In the genomic region with DNA sequence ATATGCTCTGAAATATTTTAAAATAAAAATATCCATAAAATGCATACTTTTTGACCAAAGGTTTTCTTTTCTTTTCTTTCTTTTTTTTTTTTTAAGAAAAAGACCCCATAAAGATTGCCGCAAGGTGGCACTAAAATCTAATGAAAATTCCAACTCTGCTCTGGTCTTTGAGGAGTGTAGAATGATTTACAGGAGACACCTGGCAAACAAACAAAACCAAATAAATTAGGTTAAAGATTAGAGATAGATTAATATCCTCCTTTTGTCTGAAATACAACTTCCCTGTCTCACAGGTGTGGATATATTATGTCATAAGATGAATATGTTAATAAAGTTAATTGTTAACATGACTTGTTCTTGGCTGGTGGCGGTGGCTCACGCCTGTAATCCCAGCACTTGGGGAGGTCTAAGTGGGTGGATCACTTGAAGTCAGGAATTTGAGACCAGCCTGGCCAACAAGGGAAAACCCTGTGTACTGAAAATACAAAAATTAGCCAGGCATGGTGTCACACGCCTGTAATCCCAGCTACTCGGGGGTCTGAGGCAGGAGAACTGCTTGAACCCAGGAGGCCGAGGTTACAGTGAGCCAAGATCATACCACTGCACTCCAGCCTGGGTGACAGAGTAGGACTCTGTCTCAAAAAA, we compare ENCODE assay signal across 8 cellular contexts. TPM values are rescaled to one million over a fixed set of nuclear protein-coding genes. Genes with fewer than 3 reads are reported as not detected.
DNase-seq lines count a peak whose midpoint lies in the region; ATAC-seq, FAIRE-seq and TF ChIP-seq lines count a peak whose summit lies in the region.

No MANE protein-coding gene starts in this region.

- H2BK120ac ChIP-seq in H1 (replicated peaks; ENCODE audit: low read depth, low read length) = no peak overlapping the region

- H3K4ac ChIP-seq in H1 (replicated peaks; ENCODE audit: insufficient read length, low read depth, low read length) = no peak overlapping the region

- H3K27me3 ChIP-seq in H1 (replicated peaks in 1 of 4; ENCODE audit: control insufficient read depth in 3 of 4, extremely low read depth in 1 of 4, insufficient read depth in 3 of 4, low read length in 3 of 4) = peaks cover 10 to 17% (median 15%) of the 10 kb centered on the region in 4 experiments; a peak in 6 of 7 replicates

- no peaks in the 10 kb centered on the region for H3K9me3 Mint-ChIP-seq in nephron progenitor cell

- no peak for ATAC-seq in HG02981 (IDR thresholded peaks at IDR 0.05; ENCODE audit: unreplicated experiment)

- CTCF ChIA-PET in H1 (lab: Charles Lee; ENCODE audit: partially characterized antibody) = interaction anchor here (0.7 to 13.5 kb wide), 28 partner anchors 9 to 218 kb away, joined by 3 to 367 read pairs (median 6); partner anchors contain the start of gene HS1BP3

- H2BK12ac ChIP-seq in H1 (ENCODE audit: low read depth, low read length) = no peak overlapping the region

- WGBS in H1 (ENCODE audit: extremely low coverage in 1 of 2, insufficient coverage in 1 of 2, insufficient read length in 1 of 2, insufficient replicate concordance in 2 of 2, low coverage in 1 of 2, low lambda C conversion rate in 2 of 2, missing lambda C conversion rate in 1 of 2), 2 experiments = 80% methylated on average over 6 of the region's 6 CpGs; no CpG with 5 or more reads in 1 of the 2 experiments

- H3K14ac ChIP-seq in H1 (ENCODE audit: insufficient read length) = no peak overlapping the region

- peak; percentile 68 to 72 for TF ChIP-seq RAD21 in H1 (IDR thresholded peaks at IDR 0.05 in 1 of 2, conservative IDR thresholded peaks at IDR 0.05 in 1 of 2; ENCODE audit: low read depth in 2 of 2, low read length in 2 of 2)

- H3K36me3 Mint-ChIP-seq in nephron progenitor cell (ENCODE audit: low read depth) = no peaks in the 10 kb centered on the region

- peaks cover 5 to 10% of the 10 kb centered on the region in 2 experiments for H4K20me1 ChIP-seq in H1 (replicated peaks in 1 of 2; ENCODE audit: control insufficient read depth in 1 of 2, insufficient read depth in 2 of 2, low read length in 2 of 2)

- H3K4me3 ChIP-seq in GM12875 (ENCODE audit: low read depth, low read length) = no peak overlapping the region
- H3K4me3 ChIP-seq in H1 (ENCODE audit: extremely low read depth in 1 of 4, insufficient read depth in 2 of 4, low read depth in 3 of 4, low read length in 4 of 4) = no peak overlapping the region

- H3K36me3 ChIP-seq in H1 (ENCODE audit: control insufficient read depth in 2 of 4, insufficient read depth in 4 of 4, low read length in 3 of 4) = no peaks in the 10 kb centered on the region

- no peak overlapping the region for H2BK15ac ChIP-seq in H1 (ENCODE audit: low read length)

- TF ChIP-seq CTCF in GM12875 (IDR thresholded peaks at IDR 0.05; ENCODE audit: borderline replicate concordance, insufficient read depth, low read depth, low read length) = 0 out of 2 replicates have a peak, but pooled peaks have one; percentile 11
- TF ChIP-seq CTCF in H1 (IDR thresholded peaks at IDR 0.05; ENCODE audit: control extremely low read depth in 1 of 3, insufficient read depth in 1 of 3, low read depth in 1 of 3, low read length in 3 of 3) = peak in 2 of 3 experiments; percentile 22 to 47; a peak in 2 of 4 replicates
- TF ChIP-seq CTCF in nephron progenitor cell (IDR thresholded peaks at IDR 0.05) = peak; percentile 72

- no peak overlapping the region for H3K56ac ChIP-seq in H1 (replicated peaks; ENCODE audit: insufficient read length, low read depth, low read length)

- no peak overlapping the region for H3K4me2 ChIP-seq in H1 (ENCODE audit: insufficient read depth in 1 of 2, low read depth in 2 of 2, low read length in 2 of 2)

- no peak overlapping the region for H2BK20ac ChIP-seq in H1 (ENCODE audit: low read length)

- peaks cover 14% of the 10 kb centered on the region; the same call in 1 of the 2 replicates for H3K23me2 ChIP-seq in H1 (ENCODE audit: low read depth, low read length)

- H3K79me1 ChIP-seq in H1 (ENCODE audit: low read depth, low read length) = no peaks in the 10 kb centered on the region

- no peak overlapping the region for H3K18ac ChIP-seq in H1 (ENCODE audit: extremely low read depth, low read length)

- H4K91ac ChIP-seq in H1 (replicated peaks; ENCODE audit: insufficient read length, low read length) = no peak overlapping the region

- POLR2A ChIA-PET in H1 (lab: Charles Lee; ENCODE audit: partially characterized antibody) = interaction anchor here (0.8 to 1.3 kb wide), 4 partner anchors 93 to 199 kb away, joined by 3 to 5 read pairs (median 4); no protein-coding TSS in a partner anchor

- no peak overlapping the region for H3K27ac Mint-ChIP-seq in nephron progenitor cell

- no peak overlapping the region for H2AK5ac ChIP-seq in H1 (ENCODE audit: low read depth, low read length)

- H3K79me2 ChIP-seq in H1 (ENCODE audit: control insufficient read depth in 1 of 2, insufficient read depth in 2 of 2, low read length in 2 of 2) = no peaks in the 10 kb centered on the region

- no peak overlapping the region for H2BK5ac ChIP-seq in H1 (ENCODE audit: low read depth, low read length)

- no peaks in the 10 kb centered on the region for H3K9me3 ChIP-seq in H1 (ENCODE audit: insufficient read depth in 2 of 2, low read depth in 1 of 2, low read length in 1 of 2)

- DNase-seq in AML-193 (lab: John Stamatoyannopoulos, UW) (peak; percentile 10 to 31), NOMO-1 treated with DMSO at 0.1 percent for 48 hours (lab: John Stamatoyannopoulos, UW; ENCODE audit: unreplicated experiment) (peak; percentile 34), H1 (ENCODE audit: low read depth in 1 of 2, low spot score in 2 of 2) (no peak), nephron progenitor cell (no peak), HCEC 1CT (no peak)
- no peak for DNase-seq in activated naive CD4-positive, alpha-beta T cell treated with Interleukin-2 at 50 U/mL for 16 hours

- peaks cover 19% of the 10 kb centered on the region for H3K27me3 Mint-ChIP-seq in nephron progenitor cell (ENCODE audit: low read depth, poor library complexity)

- H4K5ac ChIP-seq in H1 (ENCODE audit: insufficient read length, low read depth, low read length) = no peak overlapping the region

- H3K27ac ChIP-seq in H1 (ENCODE audit: low read depth, low read length) = no peak overlapping the region

- TF ChIP-seq EP300 in H1 (IDR thresholded peaks at IDR 0.05; ENCODE audit: borderline replicate concordance in 1 of 2, low read depth in 2 of 2, low read length in 2 of 2) = no peak

- H4K8ac ChIP-seq in H1 (ENCODE audit: extremely low read depth, insufficient read depth, low read length) = no peak overlapping the region

- H3K4me3 Mint-ChIP-seq in nephron progenitor cell = no peak overlapping the region

- H3K23ac ChIP-seq in H1 (ENCODE audit: insufficient read length) = no peak overlapping the region

- no peak for TF ChIP-seq POLR2A in H1 (IDR thresholded peaks at IDR 0.05; ENCODE audit: control extremely low read depth in 1 of 2, low read depth in 2 of 2, low read length in 2 of 2)

- FAIRE-seq in H1 (lab: Jason Lieb, UNC) = no peak

- H3K4me1 Mint-ChIP-seq in nephron progenitor cell = peaks cover 28% of the 10 kb centered on the region

- H3K4me1 ChIP-seq in H1 (replicated peaks in 1 of 4; ENCODE audit: control insufficient read depth in 3 of 4, insufficient read depth in 4 of 4, low read length in 3 of 4) = peaks cover 0 to 12% (median 9%) of the 10 kb centered on the region in 4 experiments; a peak in 5 of 7 replicates

- no peak overlapping the region for H2AFZ ChIP-seq in H1 (ENCODE audit: low read length)

- no peak overlapping the region for H3K9ac ChIP-seq in H1 (replicated peaks in 1 of 4; ENCODE audit: extremely low read depth in 1 of 4, low read depth in 3 of 4, low read length in 3 of 4)

TF ChIP-seq in H1, 55 proteins besides CTCF, POLR2A, EP300 and RAD21:
- no peak for TF ChIP-seq PHF8 (conservative IDR thresholded peaks at IDR 0.05; ENCODE audit: low read depth, low read length)
- no peak for TF ChIP-seq SP1 (IDR thresholded peaks at IDR 0.05; ENCODE audit: low read depth, low read length)
- TF ChIP-seq TEAD4 (IDR thresholded peaks at IDR 0.05; ENCODE audit: low read depth, low read length) = no peak
- TF ChIP-seq RNF2 (IDR thresholded peaks at IDR 0.05; ENCODE audit: borderline replicate concordance, low read depth, low read length, missing control alignments, poor library complexity, severe bottlenecking) = no peak
- TF ChIP-seq CREB1 (IDR thresholded peaks at IDR 0.05) = no peak
- TF ChIP-seq SP4 (IDR thresholded peaks at IDR 0.05; ENCODE audit: low read length) = no peak
- TF ChIP-seq CHD2 (IDR thresholded peaks at IDR 0.05; ENCODE audit: low read length) = no peak
- no peak for TF ChIP-seq EGR1 (IDR thresholded peaks at IDR 0.05; ENCODE audit: borderline replicate concordance, low read depth, low read length)
- no peak for TF ChIP-seq BRCA1 (IDR thresholded peaks at IDR 0.05; ENCODE audit: low read depth, low read length)
- no peak for TF ChIP-seq RFX5 (IDR thresholded peaks at IDR 0.05; ENCODE audit: borderline replicate concordance, low read depth, low read length)
- TF ChIP-seq TBP (IDR thresholded peaks at IDR 0.05; ENCODE audit: low read depth, low read length) = no peak
- TF ChIP-seq NRF1 (IDR thresholded peaks at IDR 0.05; ENCODE audit: low read depth, low read length) = no peak
- TF ChIP-seq GTF2F1 (IDR thresholded peaks at IDR 0.05; ENCODE audit: borderline replicate concordance, low read depth, low read length) = no peak
- no peak for TF ChIP-seq TCF12 (IDR thresholded peaks at IDR 0.05; ENCODE audit: low read depth, low read length)
- TF ChIP-seq SIRT6 (IDR thresholded peaks at IDR 0.05; ENCODE audit: low read length) = no peak
- no peak for TF ChIP-seq CTBP2 (IDR thresholded peaks at IDR 0.05; ENCODE audit: borderline replicate concordance, insufficient read depth, insufficient read length, low read length)
- no peak for TF ChIP-seq HDAC6 (IDR thresholded peaks at IDR 0.05; ENCODE audit: low read depth, low read length)
- TF ChIP-seq TAF1 (IDR thresholded peaks at IDR 0.05; ENCODE audit: low read depth, low read length) = no peak

RNA-seq across cellular contexts. Expression of gene RHOB, which starts 3.5 kb away (rescaled TPM):
- 9.5 and 13.5 TPM in 2 replicates for total RNA-seq in H1 (2021; fragmentation: NEBNext Ultra II Directional; extraction: Animal tissue kit (Norgen Biotek cat#: 25700))
- polyA plus RNA-seq in H1 (2011; rRNA removed) = 9.3 and 17.8 TPM in 2 replicates
- polyA plus RNA-seq in H1 (2011; cell fraction: cytosol; rRNA removed) = 12.2 TPM
- 12.4 TPM for polyA plus RNA-seq in H1 (2011; cell fraction: nucleus; rRNA removed)
- 6.7 to 9.6 TPM (median 7.6 TPM) in 4 replicates for polyA plus RNA-seq in H1 (2012, experiment 1 of 2)
- 14.3 TPM for polyA plus RNA-seq in H1 (2012, experiment 2 of 2)
- polyA plus RNA-seq in H1 (2013, experiment 1 of 2) = 5.4 TPM
- 5.6 TPM for polyA plus RNA-seq in H1 (2013, experiment 2 of 2)
- 3.1 and 4.1 TPM in 2 replicates for polyA minus RNA-seq in H1 (2011; rRNA and poly(A)+ RNA removed)
- polyA minus RNA-seq in H1 (2011; cell fraction: cytosol; rRNA and poly(A)+ RNA removed) = 12.4 TPM
- polyA minus RNA-seq in H1 (2011; cell fraction: nucleus; rRNA and poly(A)+ RNA removed) = 40.4 TPM

Comparison
In these comparisons a context has a peak if more than half of its experiments do, and no peak if none do; other contexts are left out.
1. DNase-seq: peak in AML-193 (2 of 2) and NOMO-1 treated with DMSO at 0.1 percent for 48 hours (single experiment); none in H1 (0 of 2), nephron progenitor cell (single experiment), HCEC 1CT (single experiment) and activated naive CD4-positive, alpha-beta T cell treated with Interleukin-2 at 50 U/mL for 16 hours (single experiment).
2. CTCF ChIP-seq: peak in every context shown above with its lines; median percentile 72 in nephron progenitor cell; 34 in H1; 11 in GM12875.